Comparison of ENCODE assay signal across 13 cellular contexts in the genomic region with DNA sequence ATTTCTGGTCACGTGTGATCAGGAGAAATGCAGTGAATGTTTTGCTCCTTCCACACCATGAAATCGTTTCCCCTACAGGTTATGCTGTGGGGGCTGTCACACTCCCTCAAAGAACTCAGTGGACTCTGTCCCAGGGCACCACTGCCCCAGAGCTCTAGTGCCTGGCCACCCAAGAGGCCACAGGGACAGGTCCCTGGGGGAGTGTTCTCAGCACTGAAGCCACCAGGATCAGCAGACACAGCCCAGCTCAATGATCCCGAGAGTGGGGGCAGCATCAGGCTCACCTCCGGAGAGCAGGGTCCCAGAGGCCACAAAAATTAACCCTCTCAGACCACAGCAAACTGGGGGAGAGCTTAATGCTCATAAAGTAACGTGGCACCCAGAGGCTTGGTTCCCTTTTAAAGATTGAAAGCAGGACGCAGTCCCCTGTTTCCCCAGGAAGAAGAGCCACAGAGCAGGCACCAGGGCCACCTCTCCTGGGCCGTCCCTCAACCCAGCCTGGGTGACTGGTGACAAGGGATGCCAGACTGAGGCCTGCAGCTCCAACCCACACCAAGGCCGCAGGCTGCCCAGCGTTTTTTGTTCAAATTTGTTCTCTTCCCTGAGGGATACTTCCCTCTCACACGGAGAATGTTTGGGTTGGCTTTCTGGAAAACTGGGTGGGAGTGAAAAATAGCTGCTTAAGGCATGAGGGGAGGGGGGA.
DNase-seq lines count a peak whose midpoint lies in the region; ATAC-seq and TF ChIP-seq lines count a peak whose summit lies in the region.
"Had no signal": no experiment of that assay in that cellular context is flagged by ENCODE, and none has a peak within 500 bp of the region (broad histone marks: within the 10 kb centered on the region; RNA-seq: fewer than 3 reads in every experiment).

No MANE protein-coding gene starts in this region.

- H2AFZ ChIP-seq in mesenchymal stem cell (ENCODE audit: low read depth, low read length): no peak overlapping the region

- TF ChIP-seq EP300 in stomach (IDR thresholded peaks at IDR 0.05): no peak

- no peak overlapping the region for H2BK120ac ChIP-seq in mesenchymal stem cell (ENCODE audit: low read depth, low read length)

- no peak overlapping the region for H3K14ac ChIP-seq in mesenchymal stem cell (ENCODE audit: low read length in 2 of 2)

- peak; percentile 40 for ATAC-seq in aorta (ENCODE audit: low FRiP score)
- ATAC-seq in GM19351 (IDR thresholded peaks at IDR 0.05; ENCODE audit: unreplicated experiment): no peak

- H3K36me3 ChIP-seq in ascending aorta (no peaks in the 10 kb centered on the region), mesenchymal stem cell (ENCODE audit: control insufficient read depth in 1 of 2, insufficient read depth in 2 of 2, low read depth in 1 of 2, low read length in 2 of 2) (no peaks in the 10 kb centered on the region), rectal smooth muscle tissue (ENCODE audit: control insufficient read depth, insufficient read depth, low read length) (no peaks in the 10 kb centered on the region), aorta (ENCODE audit: control insufficient read depth in 1 of 2, insufficient read depth in 2 of 2, low read length in 1 of 2) (no peaks in the 10 kb centered on the region), stomach (no peaks in the 10 kb centered on the region)

- H3K4me1 ChIP-seq in ascending aorta (peaks cover 10 to 18% of the 10 kb centered on the region in 2 donors), mesenchymal stem cell (ENCODE audit: control insufficient read depth, insufficient read depth, low read depth, low read length) (no peaks in the 10 kb centered on the region), rectal smooth muscle tissue (ENCODE audit: control insufficient read depth, insufficient read depth, low read length) (peaks cover 3% of the 10 kb centered on the region), aorta (ENCODE audit: control insufficient read depth in 1 of 2, insufficient read depth in 2 of 2, low read length in 2 of 2) (no peaks in the 10 kb centered on the region), stomach (peaks cover 0 to 9% (median 0%) of the 10 kb centered on the region in 4 donors)

- no peaks in the 10 kb centered on the region for H3K9me3 ChIP-seq in ascending aorta
- no peaks in the 10 kb centered on the region for H3K9me3 ChIP-seq in mesenchymal stem cell (ENCODE audit: control insufficient read depth, low read length)
- no peaks in the 10 kb centered on the region for H3K9me3 ChIP-seq in aorta (ENCODE audit: control insufficient read depth, low read length)
- H3K9me3 ChIP-seq in stomach: no peaks in the 10 kb centered on the region

- H3K18ac ChIP-seq in mesenchymal stem cell (ENCODE audit: low read depth in 1 of 2, low read length in 2 of 2): no peak overlapping the region

- peak overlapping the region; percentile 81 for H4K8ac ChIP-seq in mesenchymal stem cell (ENCODE audit: low read length)

- H3K4ac ChIP-seq in mesenchymal stem cell (ENCODE audit: low read depth in 1 of 2, low read length in 2 of 2): no peak overlapping the region

- DNase-seq in ascending aorta (ENCODE audit: low spot score in 2 of 2) (no peak), mesenchymal stem cell (no peak), aorta (peak in 1 of 2 donors; percentile 69), stomach (no peak)
- no peak for DNase-seq in activated naive CD4-positive, alpha-beta T cell (lab: John Stamatoyannopoulos, UW)
- DNase-seq: COR-L47, HCEC 1CT, NCI-H1436 treated with DMSO at 0.1 percent for 48 hours, NCI-H2081, NCI-H510A treated with DMSO at 0.1 percent for 48 hours, SHP77 treated with DMSO at 0.1 percent for 48 hours had no signal

- H3K27ac ChIP-seq in ascending aorta (peak overlapping the region; percentile 81 to 85), mesenchymal stem cell (ENCODE audit: low read length, poor library complexity, severe bottlenecking) (no peak overlapping the region), rectal smooth muscle tissue (ENCODE audit: low read depth, low read length) (peak overlapping the region; percentile 0), aorta (ENCODE audit: low read depth in 1 of 2, low read length in 2 of 2) (peak overlapping the region; percentile 10 to 85), stomach (peak overlapping the region in 1 of 5 donors; percentile 24)

- TF ChIP-seq POLR2A in stomach (IDR thresholded peaks at IDR 0.05): no peak

- H2AK5ac ChIP-seq in mesenchymal stem cell (ENCODE audit: low read length, severe bottlenecking): no peak overlapping the region

- H3K27me3 ChIP-seq in ascending aorta (no peaks in the 10 kb centered on the region), mesenchymal stem cell (ENCODE audit: control insufficient read depth in 1 of 2, insufficient read depth in 1 of 2, low read length in 2 of 2) (peaks cover 14 to 22% of the 10 kb centered on the region in 2 experiments), rectal smooth muscle tissue (ENCODE audit: control insufficient read depth, insufficient read depth, low read length) (no peaks in the 10 kb centered on the region), aorta (ENCODE audit: control insufficient read depth in 1 of 2, insufficient read depth in 2 of 2, low read length in 1 of 2) (no peaks in the 10 kb centered on the region), stomach (no peaks in the 10 kb centered on the region)

- H2BK12ac ChIP-seq in mesenchymal stem cell (ENCODE audit: low read length in 2 of 2): no peak overlapping the region

- no peak overlapping the region for H3K23ac ChIP-seq in mesenchymal stem cell (ENCODE audit: low read length in 2 of 2)

- H3K79me1 ChIP-seq in mesenchymal stem cell (replicated peaks; ENCODE audit: low read length, poor library complexity, severe bottlenecking): no peaks in the 10 kb centered on the region

- no peak overlapping the region for H3K4me2 ChIP-seq in mesenchymal stem cell (ENCODE audit: low read length, poor library complexity, severe bottlenecking)

- intact Hi-C loops in ascending aorta (cut with DNase I) (loop anchor here (2.0 to 10.0 kb wide), 3 partner anchors 24 to 532 kb away; no protein-coding TSS in a partner anchor), aorta (cut with DNase I) (loop anchor here in 1 of 2 donors (5.0 kb wide), 1 partner anchor 122 kb away; the partner anchor contains the start of gene IGF1R), stomach (cut with DNase I; ENCODE audit: low total_unique reads) (loop anchor here (10.0 kb wide), 1 partner anchor 320 kb away; no protein-coding TSS in a partner anchor)

- no peak overlapping the region for H2BK15ac ChIP-seq in mesenchymal stem cell (ENCODE audit: low read depth, poor library complexity, severe bottlenecking)

- H3K4me3 ChIP-seq in ascending aorta (peak overlapping the region in 1 of 2 donors; percentile 31), mesenchymal stem cell (ENCODE audit: insufficient read depth in 1 of 2, low read depth in 1 of 2, low read length in 2 of 2) (no peak overlapping the region), rectal smooth muscle tissue (ENCODE audit: low read length) (no peak overlapping the region), aorta (ENCODE audit: low read length in 2 of 2) (no peak overlapping the region), stomach (no peak overlapping the region)

- TF ChIP-seq CTCF in ascending aorta (IDR thresholded peaks at IDR 0.05) (no peak), stomach (IDR thresholded peaks at IDR 0.05) (no peak)

- WGBS in mesenchymal stem cell: 79% methylated on average over 7 of the region's 10 CpGs
- 21% methylated on average over 10 of the region's 10 CpGs for WGBS in aorta, 2 donors
- WGBS in stomach, 5 donors: 65 to 76% (median 71%) methylated on average over 10 of the region's 10 CpGs

- H3K9ac ChIP-seq in mesenchymal stem cell (ENCODE audit: low read length): peak overlapping the region; percentile 47
- no peak overlapping the region for H3K9ac ChIP-seq in rectal smooth muscle tissue (ENCODE audit: low read length)

- H4K91ac ChIP-seq in mesenchymal stem cell (ENCODE audit: low read length): no peak overlapping the region

- no peak overlapping the region for H2BK5ac ChIP-seq in mesenchymal stem cell (ENCODE audit: low read depth, low read length, poor library complexity, severe bottlenecking)
